33 cellular contexts compared by ENCODE assay signal in the genomic region with DNA sequence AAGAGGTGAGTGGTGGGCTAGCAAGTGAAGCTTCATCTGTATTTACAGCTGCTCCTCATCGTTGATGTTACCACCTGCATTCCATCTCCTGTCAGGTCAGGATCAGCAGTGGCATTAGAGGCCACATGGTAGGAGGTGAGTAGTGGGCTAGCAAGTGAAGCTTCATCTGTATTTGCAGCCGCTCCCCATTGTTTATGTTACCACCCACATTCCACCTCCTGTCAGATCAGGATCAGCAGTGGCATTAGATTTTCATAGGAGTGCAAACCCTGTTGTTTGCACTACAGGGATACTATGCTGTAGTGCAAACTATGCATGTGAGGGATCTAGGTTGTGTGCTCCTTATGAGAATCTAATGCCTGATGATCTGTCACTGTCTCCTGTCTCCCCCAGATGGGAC.
"Had no signal": no experiment of that assay in that cellular context is flagged by ENCODE, and none has a peak within 500 bp of the region (broad histone marks: within the 10 kb centered on the region; RNA-seq: fewer than 3 reads in every experiment).

No MANE protein-coding gene starts in this region.

- DNase-seq: activated CD4-positive, alpha-beta memory T cell treated with anti-CD3 and anti-CD28 coated beads, Interleukin-2, amount 10 ng/mL, durations not matched to agents 7 days and 5 days; activated CD4-positive, alpha-beta T cell treated with anti-CD3 and anti-CD28 coated beads for 1 hour; activated CD4-positive, alpha-beta T cell treated with anti-CD3 and anti-CD28 coated beads for 36 hours; activated CD4-positive, alpha-beta T cell treated with anti-CD3 and anti-CD28 coated beads for 48 hours; activated CD4-positive, alpha-beta T cell treated with anti-CD3 and anti-CD28 coated beads, Interleukin-2, amount 10 ng/mL, durations not matched to agents 7 days and 5 days; activated CD4-positive, alpha-beta T cell treated with anti-CD3 and anti-CD28 coated beads, Interleukin-2, amount 50 U/mL, for 48 hours; activated CD4-positive, CD25-positive, alpha-beta regulatory T cell; activated CD8-positive, alpha-beta memory T cell treated with anti-CD3 and anti-CD28 coated beads for 24 hours; activated CD8-positive, alpha-beta memory T cell treated with anti-CD3 and anti-CD28 coated beads, Interleukin-2, amount 10 ng/mL, durations not matched to agents 7 days and 5 days; activated CD8-positive, alpha-beta memory T cell treated with anti-CD3 and anti-CD28 coated beads, Interleukin-2, amount 50 U/mL, for 48 hours; activated CD8-positive, alpha-beta T cell treated with anti-CD3 and anti-CD28 coated beads, Interleukin-2, amount 10 ng/mL, durations not matched to agents 7 days and 5 days; activated effector memory CD4-positive, alpha-beta T cell treated with Interleukin-2 at 50 U/mL for 16 hours; activated gamma-delta T cell; activated naive CD4-positive, alpha-beta T cell treated with anti-CD3 and anti-CD28 coated beads, Interleukin-2, amount 10 ng/mL, durations not matched to agents 7 days and 5 days; activated naive CD4-positive, alpha-beta T cell treated with Interleukin-2 at 50 U/mL for 16 hours; activated naive CD8-positive, alpha-beta T cell treated with anti-CD3 and anti-CD28 coated beads, Interleukin-2, amount 10 ng/mL, durations not matched to agents 7 days and 5 days; activated naive CD8-positive, alpha-beta T cell treated with anti-CD3 and anti-CD28 coated beads, Interleukin-2, amount 50 U/mL, for 24 hours; activated T-cell treated with anti-CD3 and anti-CD28 coated beads, Interleukin-2, amount 50 U/mL, for 24 hours; activated T-cell treated with anti-CD3 and anti-CD28 coated beads, Interleukin-2, amount 50 U/mL, for 48 hours; amygdala; anterior cingulate cortex; caudate nucleus; cerebellar nuclear complex; T-helper 1 cell; T-helper 2 cell; T-helper 9 cell; WERI-Rb-1 had no signal

- H3K4me1 ChIP-seq: ascending aorta had no signal

- H3K36me3 ChIP-seq: ascending aorta, cardiac muscle cell, WERI-Rb-1 had no signal

- H3K27ac ChIP-seq: ascending aorta, cardiac muscle cell, WERI-Rb-1 had no signal

- ATAC-seq: activated CD4-positive, alpha-beta T cell treated with anti-CD3 and anti-CD28 coated beads for 36 hours; activated CD4-positive, CD25-positive, alpha-beta regulatory T cell treated with anti-CD3 and anti-CD28 coated beads, Interleukin-2, amount 50 U/mL, for 24 hours; activated CD8-positive, alpha-beta memory T cell treated with anti-CD3 and anti-CD28 coated beads, Interleukin-2, amount 10 ng/mL, durations not matched to agents 7 days and 5 days; activated CD8-positive, alpha-beta T cell treated with anti-CD3 and anti-CD28 coated beads, Interleukin-2, amount 10 ng/mL, durations not matched to agents 7 days and 5 days; activated naive CD8-positive, alpha-beta T cell treated with anti-CD3 and anti-CD28 coated beads, Interleukin-2, amount 50 U/mL, for 24 hours; WTC11 had no signal

- H3K9me3 ChIP-seq: ascending aorta had no signal

- FAIRE-seq: bronchial epithelial cell, TTC549 had no signal

- H3K27me3 ChIP-seq: ascending aorta had no signal

- H3K4me3 ChIP-seq: ascending aorta, cardiac muscle cell had no signal
